In the genomic region with DNA sequence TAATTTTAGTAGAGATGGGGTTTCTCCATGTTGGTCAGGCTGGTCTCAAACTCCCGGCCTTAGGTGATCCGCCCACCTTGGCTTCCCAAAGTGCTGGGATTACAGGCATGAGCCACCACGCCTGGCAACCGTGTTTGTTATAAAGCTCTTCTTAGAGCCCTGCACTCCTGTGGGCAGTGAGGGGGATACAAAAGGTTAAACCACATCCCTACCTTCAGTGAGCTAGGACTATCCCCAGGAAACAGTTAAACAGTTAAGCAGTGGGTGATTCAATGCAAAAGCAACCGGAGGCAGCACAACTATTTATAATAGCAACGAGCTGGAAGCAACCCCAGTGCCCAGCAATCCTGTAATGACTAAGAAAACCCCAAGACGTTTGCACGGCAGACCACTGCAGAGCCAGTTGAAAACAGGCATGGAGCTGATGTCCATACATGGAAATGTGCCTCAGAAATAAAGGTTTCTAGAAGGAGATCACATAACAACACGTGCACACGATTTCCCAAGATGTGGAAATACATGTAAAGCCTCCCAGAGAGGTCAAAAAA, we compare ENCODE assay signal across 10 cellular contexts.
DNase-seq lines count a peak whose midpoint lies in the region; ATAC-seq, FAIRE-seq and TF ChIP-seq lines count a peak whose summit lies in the region.
"Had no signal": no experiment of that assay in that cellular context is flagged by ENCODE, and none has a peak within 500 bp of the region (broad histone marks: within the 10 kb centered on the region; RNA-seq: fewer than 3 reads in every experiment).

No MANE protein-coding gene starts in this region.

- intact Hi-C loops in GM12878 (cut with micrococcal nuclease; ENCODE audit: unreplicated experiment), result loop anchor here (1.0 to 10.0 kb wide), 6 partner anchors 35 to 968 kb away; partner anchors contain the start of gene ZEB1
- intact Hi-C loops in psoas muscle (cut with DNase I), result no loop called here

- no peak for TF ChIP-seq RAD21 in GM12878 (IDR thresholded peaks at IDR 0.05; ENCODE audit: insufficient read depth, low read depth, low read length)

- H4K20me1 ChIP-seq in GM12878 (ENCODE audit: control insufficient read depth, insufficient read depth), result no peaks in the 10 kb centered on the region

- H3K4me3 ChIP-seq in GM12878 (no peak overlapping the region), psoas muscle (no peak overlapping the region)
- H3K4me3 ChIP-seq: SK-N-MC had no signal

- FAIRE-seq in GM12878 (lab: Jason Lieb, UNC), result no peak

- no peaks in the 10 kb centered on the region for H3K27me3 ChIP-seq in GM12878 (replicated peaks in 1 of 2; ENCODE audit: control insufficient read depth in 2 of 2, insufficient read depth in 2 of 2, low read length in 1 of 2)
- no peaks in the 10 kb centered on the region for H3K27me3 ChIP-seq in psoas muscle (ENCODE audit: insufficient read depth in 3 of 3, low read length in 2 of 3)

- TF ChIP-seq EP300 in GM12878 (IDR thresholded peaks at IDR 0.05; ENCODE audit: borderline replicate concordance in 1 of 2, control insufficient read depth in 1 of 2, low read depth in 2 of 2, low read length in 2 of 2), result peak; percentile 88 to 95

- H3K36me3 ChIP-seq in GM12878 (ENCODE audit: control insufficient read depth in 2 of 2, insufficient read depth in 2 of 2, low read length in 1 of 2) (no peaks in the 10 kb centered on the region), psoas muscle (ENCODE audit: insufficient read depth in 1 of 2, low read depth in 1 of 2) (no peaks in the 10 kb centered on the region)

- H2AFZ ChIP-seq in GM12878 (ENCODE audit: control insufficient read depth, low read depth, low read length), result peak overlapping the region; percentile 19; the same call in 1 of the 2 replicates

- H3K9me3 ChIP-seq in GM12878 (replicated peaks; ENCODE audit: control insufficient read depth, insufficient read depth, low read length) (peaks cover 2% of the 10 kb centered on the region; the same call in 1 of the 3 replicates), psoas muscle (no peaks in the 10 kb centered on the region)

- TF ChIP-seq POLR2A in GM12878 (IDR thresholded peaks at IDR 0.05; ENCODE audit: low read depth, low read length), result no peak

- RAD21 ChIA-PET in GM12878 (lab: Charles Lee; ENCODE audit: unreplicated experiment), result interaction anchor here (0.7 to 2.6 kb wide), 14 partner anchors 11 to 1071 kb away, joined by 3 to 13 read pairs (median 3); partner anchors contain the start of gene ZNF438

- BruUV-seq in GM12878 (replicated peaks; lab: Mats Ljungman, UMichigan), result no TSS peak

- in situ Hi-C loops in GM12878 (cut with MboI), result no loop called here

- H3K4me2 ChIP-seq in GM12878 (ENCODE audit: control insufficient read depth, insufficient read depth), result peak overlapping the region; percentile 52

- ATAC-seq in GM18498 (IDR thresholded peaks at IDR 0.05; ENCODE audit: unreplicated experiment) (peak; percentile 73), GM21737 (IDR thresholded peaks at IDR 0.05; ENCODE audit: unreplicated experiment) (peak; percentile 72), GM12878 (peak; percentile 85), psoas muscle (peak; percentile 90 to 98 (median 96))
- ATAC-seq: left colon had no signal

- peak overlapping the region; percentile 16; the same call in 1 of the 2 replicates for H3K9ac ChIP-seq in GM12878 (ENCODE audit: control insufficient read depth, insufficient read depth, low read length)

- TF ChIP-seq CTCF in GM12878 (IDR thresholded peaks at IDR 0.05 in 2 of 3, conservative IDR thresholded peaks at IDR 0.05 in 1 of 3; ENCODE audit: control insufficient read depth in 2 of 3, extremely low read depth in 1 of 3, insufficient read depth in 1 of 3, low read depth in 3 of 3, low read length in 3 of 3), result no peak
- TF ChIP-seq CTCF in psoas muscle (IDR thresholded peaks at IDR 0.05), result no peak

- H3K27ac ChIP-seq in GM12878 (ENCODE audit: control insufficient read depth, insufficient read depth) (peak overlapping the region; percentile 91), psoas muscle (no peak overlapping the region)
- H3K27ac ChIP-seq: SK-N-MC had no signal

- CTCF ChIA-PET in GM12878 (lab: Yijun Ruan, JAX) (interaction anchor here (0.7 to 1.7 kb wide), 7 partner anchors 10 to 49 kb away, joined by 3 to 8 read pairs (median 4); no protein-coding TSS in a partner anchor), HEK293T (lab: Yijun Ruan, JAX) (no interaction called here)

- SMC1A ChIA-PET in GM12878 (lab: Charles Lee; ENCODE audit: uncharacterized antibody, unreplicated experiment), result interaction anchor here (0.7 to 4.7 kb wide), 12 partner anchors 8 to 754 kb away, joined by 3 to 37 read pairs (median 3); no protein-coding TSS in a partner anchor

- POLR2A ChIA-PET in GM12878 (lab: Charles Lee) (interaction anchor here (0.6 to 1.1 kb wide), 3 partner anchors 7 to 295 kb away, joined by 3 to 5 read pairs (median 3); partner anchors contain the start of gene ZNF438), HEK293T (lab: Yijun Ruan, JAX) (no interaction called here)

- WGBS in GM12878 (ENCODE audit: insufficient coverage, insufficient replicate concordance, low lambda C conversion rate, missing lambda C conversion rate), result under 1% methylated on average over 9 of the region's 10 CpGs
- WGBS in psoas muscle, 3 donors, result 32 to 38% (median 37%) methylated on average over 10 of the region's 10 CpGs

- peaks cover 25% of the 10 kb centered on the region for H3K4me1 ChIP-seq in GM12878 (ENCODE audit: control insufficient read depth, insufficient read depth, low read length)
- peaks cover 8% of the 10 kb centered on the region for H3K4me1 ChIP-seq in psoas muscle

- peak; percentile 34 for DNase-seq in KG1 (lab: John Stamatoyannopoulos, UW)
- DNase-seq in GM12878 (ENCODE audit: low read depth, low spot score), result peak; percentile 94
- DNase-seq in psoas muscle, result peak; percentile 54 to 74
- DNase-seq in activated gamma-delta T cell treated with Interleukin-2 at 50 U/mL for 16 hours, result no peak
- no peak for DNase-seq in effector CD4-positive, alpha-beta T cell
- DNase-seq in HEK293T (ENCODE audit: extremely low spot score), result no peak

- H3K79me2 ChIP-seq in GM12878 (ENCODE audit: control insufficient read depth, insufficient read depth, low read length), result no peaks in the 10 kb centered on the region

TF ChIP-seq in GM12878, 131 proteins besides CTCF, POLR2A, EP300 and RAD21 (continues in another document):
- no peak for TF ChIP-seq SREBF1 (IDR thresholded peaks at IDR 0.05; ENCODE audit: low read length)
- no peak for TF ChIP-seq RELA (IDR thresholded peaks at IDR 0.05; ENCODE audit: borderline replicate concordance, partially characterized antibody)
- no peak for TF ChIP-seq FOXK2 (IDR thresholded peaks at IDR 0.05)

TF ChIP-seq in HEK293T, 16 proteins besides CTCF, POLR2A, EP300 and RAD21:
- TF ChIP-seq SUZ12 (IDR thresholded peaks at IDR 0.05) (no peak), CTBP1 (IDR thresholded peaks at IDR 0.05; ENCODE audit: borderline replicate concordance) (no peak)

Comparison
In these comparisons a context has a peak if more than half of its experiments do, and no peak if none do; other contexts are left out.
1. DNase-seq: peak in KG1 (single experiment), GM12878 (single experiment) and psoas muscle (2 of 2); none in activated gamma-delta T cell treated with Interleukin-2 at 50 U/mL for 16 hours (single experiment), effector CD4-positive, alpha-beta T cell (single experiment) and HEK293T (single experiment).
2. Peak in every context shown above with its lines, with median percentiles within 50 percentile points of each other: ATAC-seq.